Comparison of ENCODE assay signal across 23 cellular contexts in the genomic region with DNA sequence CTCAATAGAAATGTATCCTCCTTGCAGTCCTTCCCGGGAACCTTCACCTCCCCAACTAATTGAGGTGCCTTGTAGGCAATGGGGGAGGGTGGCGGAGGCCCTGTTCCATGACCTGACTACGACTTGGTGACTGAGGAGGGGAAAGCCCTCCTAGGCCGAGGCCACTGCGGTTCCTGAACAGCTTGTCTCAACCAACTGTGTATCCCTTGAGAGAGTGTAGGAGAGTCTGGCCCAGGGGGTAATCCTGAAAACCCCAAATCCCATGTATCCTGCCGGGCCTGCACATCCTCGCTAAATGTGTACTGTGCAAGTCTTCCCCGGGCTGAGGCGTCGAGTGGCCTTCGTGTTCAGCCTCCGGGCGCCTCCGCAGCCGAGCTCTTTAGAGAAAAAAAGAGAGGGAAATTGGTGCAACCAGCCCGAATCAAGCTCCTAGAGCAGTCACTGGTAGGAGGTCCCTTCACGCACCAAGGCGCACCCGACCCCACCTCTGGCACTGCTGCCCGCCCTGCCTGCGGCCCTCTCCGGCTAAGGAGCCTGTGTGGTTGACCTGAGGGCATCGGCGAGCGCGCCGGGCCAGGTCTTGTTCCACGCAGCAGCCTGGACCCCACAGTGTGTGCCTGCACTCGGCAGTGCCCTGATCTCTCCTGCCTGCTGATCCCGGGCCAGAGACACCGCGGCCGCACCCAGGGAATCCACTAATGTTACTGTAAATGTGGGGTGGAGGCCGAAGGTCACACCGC. TPM values are rescaled to one million over a fixed set of nuclear protein-coding genes. Genes with fewer than 3 reads are reported as not detected.
A peak's percentile ranks its signal among the peaks of the same experiment; 100 is the strongest.
DNase-seq lines count a peak whose midpoint lies in the region; FAIRE-seq and TF ChIP-seq lines count a peak whose summit lies in the region.
"Had no signal": no experiment of that assay in that cellular context is flagged by ENCODE, and none has a peak within 500 bp of the region (broad histone marks: within the 10 kb centered on the region; RNA-seq: fewer than 3 reads in every experiment).

No MANE protein-coding gene starts in this region.

- H3K4me3 ChIP-seq in kidney epithelial cell (ENCODE audit: low read depth, low read length), result peak overlapping the region; percentile 46
- no peak overlapping the region for H3K4me3 ChIP-seq in skeletal muscle satellite cell (ENCODE audit: low read length)
- H3K4me3 ChIP-seq in breast epithelium, result peak overlapping the region in 1 of 3 donors; percentile 22
- H3K4me3 ChIP-seq: HAP-1, K562, mucosa of descending colon had no signal

- FAIRE-seq in RCC 7860 (lab: Jason Lieb, UNC), result no peak
- FAIRE-seq: A204.1, bronchial epithelial cell, G401.6, GM12892, K562 had no signal

- H3K4me1 Mint-ChIP-seq in activated CD4-positive, alpha-beta memory T cell treated with anti-CD3 and anti-CD28 coated beads, Interleukin-2, amount 10 ng/mL, durations not matched to agents 7 days and 5 days, result peaks cover 16% of the 10 kb centered on the region
- H3K4me1 Mint-ChIP-seq in activated CD4-positive, alpha-beta memory T cell treated with anti-CD3 and anti-CD28 coated beads for 36 hours (ENCODE audit: low read depth), result peaks cover 6% of the 10 kb centered on the region
- peaks cover 24% of the 10 kb centered on the region for H3K4me1 Mint-ChIP-seq in chondrocyte (ENCODE audit: low read depth)

- no peak for TF ChIP-seq POLR2A in breast epithelium (IDR thresholded peaks at IDR 0.05)

- no peak overlapping the region for H3K27ac ChIP-seq in breast epithelium

- H3K27me3 Mint-ChIP-seq in activated CD4-positive, alpha-beta memory T cell treated with anti-CD3 and anti-CD28 coated beads, Interleukin-2, amount 10 ng/mL, durations not matched to agents 7 days and 5 days, result peaks cover 49% of the 10 kb centered on the region
- H3K27me3 Mint-ChIP-seq in activated CD4-positive, alpha-beta memory T cell treated with anti-CD3 and anti-CD28 coated beads for 36 hours, result peaks cover 86% of the 10 kb centered on the region
- H3K27me3 Mint-ChIP-seq in chondrocyte (ENCODE audit: low read depth), result peaks cover 72% of the 10 kb centered on the region

- H3K4me2 ChIP-seq in skeletal muscle satellite cell (ENCODE audit: low read length), result peak overlapping the region; percentile 78

- intact Hi-C loops in activated CD4-positive, alpha-beta memory T cell treated with anti-CD3 and anti-CD28 coated beads for 36 hours (cut with micrococcal nuclease), result loop anchor here (5.0 kb wide), 1 partner anchor 855 kb away; no protein-coding TSS in a partner anchor
- intact Hi-C loops in breast epithelium (cut with DNase I; ENCODE audit: low total_unique reads), result loop anchor here (5.0 kb wide), 1 partner anchor 1935 kb away; no protein-coding TSS in a partner anchor

- DNase-seq in activated CD4-positive, alpha-beta memory T cell treated with anti-CD3 and anti-CD28 coated beads, Interleukin-2, amount 10 ng/mL, durations not matched to agents 7 days and 5 days, result no peak
- no peak for DNase-seq in activated CD4-positive, alpha-beta memory T cell treated with anti-CD3 and anti-CD28 coated beads for 36 hours
- no peak for DNase-seq in chondrocyte (ENCODE audit: low spot score)
- DNase-seq in kidney epithelial cell (ENCODE audit: low read depth), result no peak
- DNase-seq in cortex of kidney (lab: John Stamatoyannopoulos, UW), result no peak
- no peak for DNase-seq in breast epithelium (ENCODE audit: low spot score in 2 of 2)
- DNase-seq in RCC 7860 (ENCODE audit: low spot score), result no peak
- DNase-seq: activated CD4-positive, alpha-beta T cell treated with anti-CD3 and anti-CD28 coated beads for 4 hours; activated T-cell treated with anti-CD3 and anti-CD28 coated beads, Interleukin-2, amount 50 U/mL, for 1 hour; CD8-positive, alpha-beta T cell; kidney glomerular epithelial cell; mucosa of descending colon; NCI-H1048; SHP77; stimulated activated naive CD8-positive, alpha-beta T cell treated with anti-CD3 and anti-CD28 coated beads, Interleukin-15, Interleukin-2, amounts not matched to agents 100 U/mL and 50 U/mL, for 24 hours had no signal

- TF ChIP-seq CTCF in chondrocyte (IDR thresholded peaks at IDR 0.05) (no peak), kidney epithelial cell (IDR thresholded peaks at IDR 0.05; ENCODE audit: insufficient read depth, low read length, poor library complexity, severe bottlenecking) (no peak), breast epithelium (IDR thresholded peaks at IDR 0.05) (no peak)

- H3K9ac ChIP-seq in skeletal muscle satellite cell (ENCODE audit: low read depth, low read length), result no peak overlapping the region

- peaks cover 13% of the 10 kb centered on the region for H3K9me3 Mint-ChIP-seq in activated CD4-positive, alpha-beta memory T cell treated with anti-CD3 and anti-CD28 coated beads, Interleukin-2, amount 10 ng/mL, durations not matched to agents 7 days and 5 days
- peaks cover 5% of the 10 kb centered on the region for H3K9me3 Mint-ChIP-seq in activated CD4-positive, alpha-beta memory T cell treated with anti-CD3 and anti-CD28 coated beads for 36 hours
- no peaks in the 10 kb centered on the region for H3K9me3 Mint-ChIP-seq in chondrocyte (ENCODE audit: low read depth)

- H3K9me3 ChIP-seq in skeletal muscle satellite cell (replicated peaks; ENCODE audit: low read length) (no peaks in the 10 kb centered on the region), breast epithelium (no peaks in the 10 kb centered on the region)
- H3K9me3 ChIP-seq: HAP-1, mucosa of descending colon had no signal

- H3K36me3 Mint-ChIP-seq in activated CD4-positive, alpha-beta memory T cell treated with anti-CD3 and anti-CD28 coated beads, Interleukin-2, amount 10 ng/mL, durations not matched to agents 7 days and 5 days (ENCODE audit: low read depth), result peaks cover 41% of the 10 kb centered on the region
- peaks cover 29% of the 10 kb centered on the region for H3K36me3 Mint-ChIP-seq in activated CD4-positive, alpha-beta memory T cell treated with anti-CD3 and anti-CD28 coated beads for 36 hours
- H3K36me3 Mint-ChIP-seq in chondrocyte (ENCODE audit: low read depth), result peaks cover 20% of the 10 kb centered on the region

- H3K4me3 Mint-ChIP-seq in activated CD4-positive, alpha-beta memory T cell treated with anti-CD3 and anti-CD28 coated beads, Interleukin-2, amount 10 ng/mL, durations not matched to agents 7 days and 5 days, result peak overlapping the region; percentile 10
- no peak overlapping the region for H3K4me3 Mint-ChIP-seq in activated CD4-positive, alpha-beta memory T cell treated with anti-CD3 and anti-CD28 coated beads for 36 hours
- peak overlapping the region; percentile 59 for H3K4me3 Mint-ChIP-seq in chondrocyte (ENCODE audit: unreplicated experiment)
- H3K4me3 Mint-ChIP-seq: activated naive CD8-positive, alpha-beta T cell; CD8-positive, alpha-beta T cell had no signal

- no peak overlapping the region for H3K27ac Mint-ChIP-seq in activated CD4-positive, alpha-beta memory T cell treated with anti-CD3 and anti-CD28 coated beads, Interleukin-2, amount 10 ng/mL, durations not matched to agents 7 days and 5 days
- H3K27ac Mint-ChIP-seq in activated CD4-positive, alpha-beta memory T cell treated with anti-CD3 and anti-CD28 coated beads for 36 hours, result no peak overlapping the region
- peak overlapping the region; percentile 74 for H3K27ac Mint-ChIP-seq in chondrocyte (ENCODE audit: unreplicated experiment)
- H3K27ac Mint-ChIP-seq: activated naive CD8-positive, alpha-beta T cell; CD8-positive, alpha-beta T cell had no signal

- POLR2A ChIA-PET in activated CD4-positive, alpha-beta memory T cell treated with anti-CD3 and anti-CD28 coated beads, Interleukin-2, amount 10 ng/mL, durations not matched to agents 7 days and 5 days (lab: Charles Lee), result interaction anchor here (1.3 kb wide), 1 partner anchor 9 kb away, joined by 3 read pairs; no protein-coding TSS in a partner anchor
- POLR2A ChIA-PET in activated CD4-positive, alpha-beta memory T cell treated with anti-CD3 and anti-CD28 coated beads for 36 hours (lab: Charles Lee), result no interaction called here

- CTCF ChIA-PET in activated CD4-positive, alpha-beta memory T cell treated with anti-CD3 and anti-CD28 coated beads, Interleukin-2, amount 10 ng/mL, durations not matched to agents 7 days and 5 days (lab: Charles Lee), result interaction anchor here (1.2 kb wide), 1 partner anchor 13 kb away, joined by 3 read pairs; no protein-coding TSS in a partner anchor
- CTCF ChIA-PET in activated CD4-positive, alpha-beta memory T cell treated with anti-CD3 and anti-CD28 coated beads for 36 hours (lab: Charles Lee), result no interaction called here

- H3K36me3 ChIP-seq in kidney epithelial cell (ENCODE audit: control insufficient read depth, insufficient read depth, low read length), result no peaks in the 10 kb centered on the region
- H3K36me3 ChIP-seq in skeletal muscle satellite cell (ENCODE audit: insufficient read depth, low read length), result no peaks in the 10 kb centered on the region
- H3K36me3 ChIP-seq in breast epithelium, result no peaks in the 10 kb centered on the region
- H3K36me3 ChIP-seq: HAP-1 had no signal

- H3K4me1 ChIP-seq in skeletal muscle satellite cell (ENCODE audit: control insufficient read depth, insufficient read depth, low read length) (peaks cover 23% of the 10 kb centered on the region), breast epithelium (no peaks in the 10 kb centered on the region)
- H3K4me1 ChIP-seq: HAP-1 had no signal

- H3K27me3 ChIP-seq in kidney epithelial cell (ENCODE audit: control insufficient read depth, insufficient read depth, low read length) (peaks cover 48% of the 10 kb centered on the region), skeletal muscle satellite cell (ENCODE audit: control insufficient read depth, insufficient read depth, low read length) (no peaks in the 10 kb centered on the region), breast epithelium (peaks cover 6 to 100% of the 10 kb centered on the region in 2 donors)

RNA-seq across cellular contexts. Expression of gene SIM1, which starts 7.3 kb away (rescaled TPM):
- under 1 TPM; 0.08 to 0.30 TPM for total RNA-seq in activated CD4-positive, alpha-beta memory T cell treated with anti-CD3 and anti-CD28 coated beads, Interleukin-2, amount 10 ng/mL, durations not matched to agents 7 days and 5 days
- total RNA-seq in activated CD4-positive, alpha-beta memory T cell treated with anti-CD3 and anti-CD28 coated beads for 36 hours, result not detected
- total RNA-seq in chondrocyte, result 3.8 to 11.9 TPM (median 10.7 TPM) in 3 replicates
- total RNA-seq in kidney epithelial cell, result 2.0 and 2.9 TPM in 2 replicates
- total RNA-seq in skeletal muscle satellite cell (2012; rRNA removed), result 0.25 and 2.6 TPM in 2 replicates
- total RNA-seq in breast epithelium, result 1 to 10 TPM in 2 of 3 donors, under 1 TPM in 1; 0.59 to 7.2 (median 2.0) TPM
- total RNA-seq: bronchial epithelial cell; CD8-positive, alpha-beta T cell; K562; mucosa of descending colon had no signal
